In the genomic region with DNA sequence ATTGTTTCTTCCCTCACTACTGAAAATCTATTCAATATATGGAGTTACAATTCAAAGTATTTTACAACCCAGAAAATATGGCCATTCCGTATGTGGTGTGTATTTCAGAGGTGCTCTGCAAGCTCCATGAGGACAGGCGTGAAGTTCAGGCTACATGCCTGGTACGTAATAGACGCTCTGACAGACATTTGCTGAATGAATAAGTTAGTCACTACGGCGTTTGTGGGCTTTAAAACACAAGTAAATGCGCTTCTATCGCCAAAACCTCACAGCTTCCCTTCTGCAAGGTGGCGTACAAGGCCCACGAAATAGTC, we compare ENCODE assay signal across 8 cellular contexts. TPM values are rescaled to one million over a fixed set of nuclear protein-coding genes. Genes with fewer than 3 reads are reported as not detected.
A peak's percentile ranks its signal among the peaks of the same experiment; 100 is the strongest.
DNase-seq lines count a peak whose midpoint lies in the region; ATAC-seq and TF ChIP-seq lines count a peak whose summit lies in the region.

No MANE protein-coding gene starts in this region.

- no peak overlapping the region for H3K27ac Mint-ChIP-seq in GM23338

- H3K4me2 ChIP-seq in GM23338 (peak overlapping the region; percentile 86), skeletal muscle satellite cell (ENCODE audit: low read length) (peak overlapping the region; percentile 80)

- peaks cover 3% of the 10 kb centered on the region for H3K27me3 Mint-ChIP-seq in GM23338 (ENCODE audit: insufficient read depth, low read depth, poor library complexity)

- peak overlapping the region; percentile 94 for H3K4me3 Mint-ChIP-seq in GM23338

- H3K79me2 ChIP-seq in GM23338 (replicated peaks; ENCODE audit: insufficient read depth): peaks cover 25% of the 10 kb centered on the region

- peaks cover 13% of the 10 kb centered on the region for H3K36me3 Mint-ChIP-seq in GM23338 (ENCODE audit: low read depth)

- peaks cover 5% of the 10 kb centered on the region for H3K36me3 ChIP-seq in GM23338 (ENCODE audit: insufficient read depth)
- peaks cover 31% of the 10 kb centered on the region for H3K36me3 ChIP-seq in skeletal muscle satellite cell (ENCODE audit: insufficient read depth, low read length)

- peaks cover 16% of the 10 kb centered on the region; the same call in 1 of the 2 replicates for H3K27me3 ChIP-seq in GM23338 (ENCODE audit: insufficient read depth)
- no peaks in the 10 kb centered on the region for H3K27me3 ChIP-seq in foreskin keratinocyte
- H3K27me3 ChIP-seq in skeletal muscle satellite cell (ENCODE audit: control insufficient read depth, insufficient read depth, low read length): no peaks in the 10 kb centered on the region

- no peaks in the 10 kb centered on the region for H3K9me3 Mint-ChIP-seq in GM23338

- ATAC-seq in GM23338 (no peak), foreskin keratinocyte (no peak), GM18867 (IDR thresholded peaks at IDR 0.05; ENCODE audit: unreplicated experiment) (no peak)

- H3K9ac ChIP-seq in skeletal muscle satellite cell (ENCODE audit: low read depth, low read length): peak overlapping the region; percentile 98

- H3F3A ChIP-seq in GM23338 (replicated peaks; ENCODE audit: low read depth): 0 out of 2 replicates have a peak, but pooled peaks cover 3% of the 10 kb centered on the region

- H3K9me2 ChIP-seq in GM23338 (ENCODE audit: insufficient read depth): no peaks in the 10 kb centered on the region

- peaks cover 13% of the 10 kb centered on the region; the same call in 1 of the 2 replicates for H4K20me1 ChIP-seq in GM23338 (replicated peaks; ENCODE audit: insufficient read depth)

- H3K4me1 Mint-ChIP-seq in GM23338: peaks cover 22% of the 10 kb centered on the region

- H3K4me3 ChIP-seq in GM23338 (peak overlapping the region; percentile 97), WI38 (ENCODE audit: low read depth, low read length) (peak overlapping the region; percentile 91), skeletal muscle satellite cell (ENCODE audit: low read length) (peak overlapping the region; percentile 80)

- peak overlapping the region; percentile 21; the same call in 1 of the 2 replicates for H2AFZ ChIP-seq in GM23338

- no peaks in the 10 kb centered on the region for H3K9me3 ChIP-seq in skeletal muscle satellite cell (replicated peaks; ENCODE audit: low read length)

- no peak overlapping the region for H3K27ac ChIP-seq in GM23338 (ENCODE audit: low read depth)
- peak overlapping the region; percentile 19 for H3K27ac ChIP-seq in foreskin keratinocyte

- H3K4me1 ChIP-seq in GM23338 (ENCODE audit: insufficient read depth) (0 out of 2 replicates have a peak, but pooled peaks cover 4% of the 10 kb centered on the region), foreskin keratinocyte (peaks cover 13% of the 10 kb centered on the region), skeletal muscle satellite cell (ENCODE audit: control insufficient read depth, insufficient read depth, low read length) (peaks cover 9% of the 10 kb centered on the region)

- DNase-seq in GM23338 (ENCODE audit: low spot score): no peak
- no peak for DNase-seq in foreskin keratinocyte
- no peak for DNase-seq in NCI-H2029 (lab: John Stamatoyannopoulos, UW)
- DNase-seq in NCI-H128 (lab: John Stamatoyannopoulos, UW; ENCODE audit: unreplicated experiment): no peak
- no peak for DNase-seq in stimulated activated naive CD4-positive, alpha-beta T cell (lab: John Stamatoyannopoulos, UW)

- no peak for TF ChIP-seq CTCF in GM23338 (conservative IDR thresholded peaks at IDR 0.05; ENCODE audit: low read depth in 2 of 2)
- no peak for TF ChIP-seq CTCF in WI38 (IDR thresholded peaks at IDR 0.05; ENCODE audit: low read depth, low read length)
- TF ChIP-seq CTCF in foreskin keratinocyte (conservative IDR thresholded peaks at IDR 0.05): no peak

TF ChIP-seq in GM23338, 12 proteins besides CTCF, POLR2A, EP300 and RAD21:
- TF ChIP-seq CREB1 (CRISPR knock-in tag; IDR thresholded peaks at IDR 0.05; ENCODE audit: low read depth) (no peak), EZH2 (IDR thresholded peaks at IDR 0.05; ENCODE audit: low read depth, unreplicated experiment) (no peak)

RNA-seq across cellular contexts. Expression of a gene that starts 0.7 kb away (rescaled TPM):
- 6.9 and 10.2 TPM in 2 replicates for total RNA-seq in GM23338 (2014; rRNA removed; shearing (Covaris generic))
- polyA plus RNA-seq in GM23338 (2016; fragmentation: Nextera tagmentation; extraction: Ambion mirVana) (2.8 and 4.5 TPM in 2 replicates), foreskin keratinocyte (45.3 and 50.3 TPM in 2 replicates)
- total RNA-seq in foreskin keratinocyte: 111 and 116 TPM in 2 replicates
- 39.3 and 47.9 TPM in 2 replicates for total RNA-seq in skeletal muscle satellite cell (2012; rRNA removed)

Comparison
In these comparisons a context has a peak if more than half of its experiments do, and no peak if none do; other contexts are left out.
1. RNA of a gene that starts 0.7 kb away (total RNA-seq): 111 to 116 TPM in foreskin keratinocyte; 6.9 to 10.2 TPM in GM23338; every median in the first group is over 10 times any median in the second.
2. Peak in every context shown above with its lines, with median percentiles within 50 percentile points of each other: H3K4me3 ChIP-seq.